Comparison of ENCODE assay signal across 9 cellular contexts in the genomic region with DNA sequence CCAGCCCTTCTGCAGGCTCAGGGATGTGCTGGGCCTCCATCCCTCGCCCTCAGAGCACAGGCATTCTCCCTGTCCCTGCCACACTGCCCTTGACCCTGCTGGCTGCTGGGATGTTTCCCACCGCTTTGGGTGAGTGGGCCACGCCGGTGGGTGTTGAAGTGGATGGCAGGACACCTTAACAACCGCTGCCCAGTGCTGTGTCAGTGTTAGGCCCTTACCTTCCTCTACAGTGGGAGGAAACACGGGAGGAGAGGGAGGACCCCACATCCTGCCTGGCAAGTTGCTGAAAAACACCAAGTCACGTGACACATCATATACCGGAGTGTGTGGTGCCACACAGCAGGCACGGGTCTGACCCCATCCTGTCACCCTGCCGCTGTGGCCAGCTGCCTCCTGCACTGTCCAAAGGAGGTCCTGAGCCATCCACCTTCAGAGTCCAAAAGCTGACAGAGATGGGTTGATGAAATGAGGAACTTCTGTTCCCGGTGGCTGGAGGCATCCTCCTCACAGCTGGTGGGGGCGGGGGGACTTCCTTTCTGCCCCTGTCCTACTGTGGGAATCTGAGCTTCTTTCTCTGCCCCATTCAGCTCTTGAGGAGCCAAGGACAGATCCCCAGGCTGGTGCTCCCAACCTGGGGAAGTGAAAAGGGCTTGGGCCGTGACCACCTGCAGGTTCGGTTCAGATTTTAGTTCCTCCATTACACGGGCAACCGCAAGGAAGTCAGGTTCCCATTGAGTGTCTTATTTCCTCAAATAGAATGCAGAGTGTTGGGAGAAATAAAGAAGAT. TPM values are rescaled to one million over a fixed set of nuclear protein-coding genes. Genes with fewer than 3 reads are reported as not detected.
DNase-seq lines count a peak whose midpoint lies in the region; ATAC-seq and TF ChIP-seq lines count a peak whose summit lies in the region.
"Had no signal": no experiment of that assay in that cellular context is flagged by ENCODE, and none has a peak within 500 bp of the region (broad histone marks: within the 10 kb centered on the region; RNA-seq: fewer than 3 reads in every experiment).

No MANE protein-coding gene starts in this region.

- H3K4me1 Mint-ChIP-seq in natural killer cell, result peaks cover 27 to 43% of the 10 kb centered on the region in 2 donors

- DNase-seq in OCI-M1 (lab: John Stamatoyannopoulos, UW), result peak; percentile 89
- peak; percentile 71 for DNase-seq in activated effector memory CD4-positive, alpha-beta T cell treated with Interleukin-2 at 50 U/mL for 16 hours
- peak; percentile 68 for DNase-seq in natural killer cell
- no peak for DNase-seq in HT-29 (ENCODE audit: low spot score)
- no peak for DNase-seq in hippocampal formation (lab: John Stamatoyannopoulos, UW)
- DNase-seq in NCI-H345 treated with DMSO at 0.1 percent for 48 hours (lab: John Stamatoyannopoulos, UW; ENCODE audit: unreplicated experiment), result no peak

- peak overlapping the region; percentile 91 to 94 for H3K27ac Mint-ChIP-seq in natural killer cell

- no peaks in the 10 kb centered on the region for H3K36me3 Mint-ChIP-seq in natural killer cell

- no peak for TF ChIP-seq CTCF in natural killer cell (IDR thresholded peaks at IDR 0.05)

- H3K27me3 Mint-ChIP-seq in natural killer cell (ENCODE audit: low read depth in 2 of 2), result no peaks in the 10 kb centered on the region

- peak overlapping the region; percentile 73 for H3K4me3 Mint-ChIP-seq in natural killer cell

- ATAC-seq in GM18909 (IDR thresholded peaks at IDR 0.05; ENCODE audit: poor library complexity, unreplicated experiment) (peak; percentile 41), natural killer cell (peak; percentile 56 to 80 (median 73)), HG03571 (IDR thresholded peaks at IDR 0.05; ENCODE audit: unreplicated experiment) (no peak)

- no peaks in the 10 kb centered on the region for H3K9me3 Mint-ChIP-seq in natural killer cell

- intact Hi-C loops in natural killer cell (cut with micrococcal nuclease), result no loop called here

RNA-seq across cellular contexts. Expression of a gene that starts 3.2 kb away (rescaled TPM):
- 100 to 1,000 TPM; 104 to 234 (median 122) TPM for total RNA-seq in natural killer cell
- 0.28 TPM in 1 of 2 replicates, not detected in the other for total RNA-seq in HT-29 (2014; rRNA removed; shearing (Covaris generic))
- total RNA-seq: HT1080 had no signal

RNA-seq across cellular contexts. Expression of a gene that starts 38.5 kb away (rescaled TPM):
- total RNA-seq in natural killer cell, result 10 to 100 TPM; 25.6 to 36.4 (median 28.0) TPM
- total RNA-seq in HT-29 (2014; rRNA removed; shearing (Covaris generic)), result 58.5 and 70.1 TPM in 2 replicates

RNA-seq across cellular contexts. Expression of a gene that starts 45.2 kb away (rescaled TPM):
- 10 to 100 TPM; 40.6 to 60.1 (median 50.1) TPM for total RNA-seq in natural killer cell
- 53.5 and 57.5 TPM in 2 replicates for total RNA-seq in HT-29 (2014; rRNA removed; shearing (Covaris generic))

Comparison
In these comparisons a context has a peak if more than half of its experiments do, and no peak if none do; other contexts are left out.
1. DNase-seq: peak in OCI-M1 (single experiment), activated effector memory CD4-positive, alpha-beta T cell treated with Interleukin-2 at 50 U/mL for 16 hours (single experiment) and natural killer cell (single experiment); none in HT-29 (single experiment), hippocampal formation (0 of 2) and NCI-H345 treated with DMSO at 0.1 percent for 48 hours (single experiment).
2. RNA of a gene that starts 3.2 kb away (total RNA-seq): 104 to 234 TPM in natural killer cell; 0.28 TPM in HT-29; every median in the first group is over 10 times any median in the second.